Comparison of ENCODE assay signal across 8 cellular contexts in the genomic region with DNA sequence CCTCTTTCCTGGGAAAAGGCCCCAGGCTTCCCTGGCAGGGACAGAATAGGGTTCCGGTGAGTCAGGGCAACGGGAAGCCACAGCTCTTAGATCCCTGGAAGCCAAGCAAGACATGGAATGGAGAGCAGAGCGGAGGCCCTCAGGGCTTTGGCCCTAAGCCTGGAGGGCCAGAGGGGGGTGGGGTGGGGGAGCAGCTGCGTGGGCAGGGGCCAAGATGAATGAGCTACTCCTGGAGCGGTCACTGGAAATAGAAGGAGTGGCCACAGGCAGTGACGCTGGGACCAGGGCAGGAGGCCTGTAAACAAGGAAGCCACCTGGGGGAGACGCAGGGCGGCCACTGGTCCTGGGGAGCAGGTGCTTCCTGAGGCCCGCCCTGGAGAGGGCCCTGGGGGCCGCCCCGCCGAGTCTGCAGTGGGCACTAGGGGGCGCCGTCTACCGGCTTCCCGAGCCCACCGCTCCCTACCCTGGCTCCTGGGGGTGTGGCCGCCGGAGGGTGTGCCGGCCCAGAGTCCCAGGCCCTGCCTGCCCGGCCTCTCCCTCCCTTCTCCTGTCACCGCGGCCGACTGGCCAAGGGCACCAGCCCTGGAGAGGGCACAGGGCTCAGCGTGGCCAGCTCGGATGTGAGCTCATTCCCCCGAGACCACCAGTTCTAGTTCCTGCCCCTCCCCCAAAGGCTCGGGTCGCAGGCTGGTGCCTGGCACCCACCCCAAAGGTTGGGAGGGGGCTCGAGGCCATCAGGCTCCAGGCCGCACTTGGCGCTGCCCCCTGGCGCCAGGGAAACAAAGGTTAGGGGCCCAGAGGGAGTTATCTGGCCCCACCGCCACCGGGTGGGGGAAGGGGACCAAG.
DNase-seq lines count a peak whose midpoint lies in the region; ATAC-seq and FAIRE-seq lines count a peak whose summit lies in the region.

No MANE protein-coding gene starts in this region.

- H3K9me3 ChIP-seq in mucosa of rectum (ENCODE audit: control insufficient read depth in 2 of 2, low read length in 2 of 2), result no peaks in the 10 kb centered on the region

- H3K27ac ChIP-seq in epithelial cell of prostate, result peak overlapping the region; percentile 75
- peak overlapping the region; percentile 97 to 98 for H3K27ac ChIP-seq in mucosa of rectum (ENCODE audit: low read depth in 2 of 2, low read length in 2 of 2)

- peak; percentile 66 for ATAC-seq in GM19463 (IDR thresholded peaks at IDR 0.05; ENCODE audit: unreplicated experiment)

- H3K9ac ChIP-seq in mucosa of rectum (ENCODE audit: low read depth in 1 of 2, low read length in 2 of 2), result peak overlapping the region; percentile 92 to 95

- no peaks in the 10 kb centered on the region for H3K27me3 ChIP-seq in mucosa of rectum (ENCODE audit: control insufficient read depth in 2 of 2, insufficient read depth in 2 of 2, low read length in 2 of 2)

- peak; percentile 42 for FAIRE-seq in HTR-8/SVneo (lab: Jason Lieb, UNC)

- peaks cover 40 to 44% of the 10 kb centered on the region in 2 donors for H3K4me1 ChIP-seq in mucosa of rectum (ENCODE audit: control insufficient read depth in 2 of 2, insufficient read depth in 2 of 2, low read length in 2 of 2)

- peak overlapping the region; percentile 63 to 70 for H3K4me3 ChIP-seq in mucosa of rectum (ENCODE audit: low read length in 2 of 2)

- H3K36me3 ChIP-seq in mucosa of rectum (ENCODE audit: control insufficient read depth in 2 of 2, insufficient read depth in 2 of 2, low read length in 2 of 2), result peaks cover 16 to 18% of the 10 kb centered on the region in 2 donors

- DNase-seq in C1 segment of cervical spinal cord (lab: John Stamatoyannopoulos, UW) (peak in 12 of 14 donors; percentile 11 to 90 (median 61)), HTR-8/SVneo (ENCODE audit: insufficient read length, low spot score) (peak; percentile 79), NOMO-1 treated with dmso at 0.1 percent for 144 hours (lab: John Stamatoyannopoulos, UW; ENCODE audit: unreplicated experiment) (peak; percentile 53), activated T-cell treated with anti-CD3 and anti-CD28 coated beads for 4 hours (peak; percentile 68), epithelial cell of prostate (ENCODE audit: low read depth, low spot score) (no peak)
- DNase-seq in stimulated activated CD8-positive, alpha-beta memory T cell treated with anti-CD3 and anti-CD28 coated beads, Interleukin-4, amount 100 ng/mL, for 4 hours (ENCODE audit: low read depth in 2 of 2, low spot score in 1 of 2), result peak; percentile 45 to 50
